In genomic region chr21:17699524-17700189, GRCh38 we compare ENCODE assay signal across 26 cellular contexts.
DNase-seq lines count a peak whose midpoint lies in the region; ATAC-seq and TF ChIP-seq lines count a peak whose summit lies in the region.
"Had no signal": no experiment of that assay in that cellular context is flagged by ENCODE, and none has a peak within 500 bp of the region (broad histone marks: within the 10 kb centered on the region; RNA-seq: fewer than 3 reads in every experiment).

No MANE protein-coding gene starts in this region.

- H3K27ac ChIP-seq in CD4-positive, alpha-beta T cell (ENCODE audit: low read depth, low read length): no peak overlapping the region
- H3K27ac ChIP-seq: 22Rv1, colonic mucosa, left ventricle myocardium inferior, SK-N-MC, stomach had no signal

- H3K9me3 ChIP-seq in CD4-positive, alpha-beta T cell (ENCODE audit: control insufficient read depth, low read length): no peaks in the 10 kb centered on the region
- H3K9me3 ChIP-seq: colonic mucosa, HAP-1, left ventricle myocardium inferior, MG63, mucosa of descending colon, stomach had no signal

- H3K27ac Mint-ChIP-seq in activated CD8-positive, alpha-beta memory T cell treated with anti-CD3 and anti-CD28 coated beads, Interleukin-2, amount 10 ng/mL, durations not matched to agents 7 days and 5 days: no peak overlapping the region
- H3K27ac Mint-ChIP-seq in CD4-positive, alpha-beta T cell: no peak overlapping the region
- H3K27ac Mint-ChIP-seq: activated naive CD8-positive, alpha-beta T cell treated with anti-CD3 and anti-CD28 coated beads, Interleukin-2, amount 10 ng/mL, durations not matched to agents 7 days and 5 days; activated T-helper 1 cell treated with anti-CD3 and anti-CD28 coated beads, Interleukin-12 subunit alpha, Interleukin-12 subunit beta, Interleukin-2, Interleukin-4 antibody, amounts not matched to agents 30 ng/mL and 10 ng/mL and 1 ng/mL, durations not matched to agents 14 hours and 24 hours and 36 hours; B cell; brain; IgD-negative memory B cell had no signal

- H3K27me3 Mint-ChIP-seq in activated CD8-positive, alpha-beta memory T cell treated with anti-CD3 and anti-CD28 coated beads, Interleukin-2, amount 10 ng/mL, durations not matched to agents 7 days and 5 days: no peaks in the 10 kb centered on the region
- H3K27me3 Mint-ChIP-seq in CD4-positive, alpha-beta T cell: no peaks in the 10 kb centered on the region
- H3K27me3 Mint-ChIP-seq: activated naive CD8-positive, alpha-beta T cell treated with anti-CD3 and anti-CD28 coated beads, Interleukin-2, amount 10 ng/mL, durations not matched to agents 7 days and 5 days; brain; IgD-negative memory B cell had no signal

- H3K9me3 Mint-ChIP-seq in activated CD8-positive, alpha-beta memory T cell treated with anti-CD3 and anti-CD28 coated beads, Interleukin-2, amount 10 ng/mL, durations not matched to agents 7 days and 5 days (ENCODE audit: low read depth): peaks cover 19% of the 10 kb centered on the region
- H3K9me3 Mint-ChIP-seq in CD4-positive, alpha-beta T cell: peaks cover 2% of the 10 kb centered on the region

- H3K36me3 Mint-ChIP-seq in activated CD8-positive, alpha-beta memory T cell treated with anti-CD3 and anti-CD28 coated beads, Interleukin-2, amount 10 ng/mL, durations not matched to agents 7 days and 5 days: peaks cover 32% of the 10 kb centered on the region
- H3K36me3 Mint-ChIP-seq in CD4-positive, alpha-beta T cell (ENCODE audit: low read depth): no peaks in the 10 kb centered on the region
- H3K36me3 Mint-ChIP-seq: brain had no signal

- CTCF ChIA-PET in activated CD8-positive, alpha-beta memory T cell treated with anti-CD3 and anti-CD28 coated beads, Interleukin-2, amount 10 ng/mL, durations not matched to agents 7 days and 5 days (lab: Charles Lee): interaction anchor here (0.7 to 1.9 kb wide), 3 partner anchors 10 to 224 kb away, joined by 3 to 6 read pairs (median 4); no protein-coding TSS in a partner anchor
- CTCF ChIA-PET in CD4-positive, alpha-beta T cell (lab: Charles Lee): interaction anchor here (0.6 kb wide), 1 partner anchor 557 kb away, joined by 3 read pairs; no protein-coding TSS in a partner anchor

- H3K27me3 ChIP-seq in CD4-positive, alpha-beta T cell (ENCODE audit: control insufficient read depth, insufficient read depth, low read length): no peaks in the 10 kb centered on the region
- H3K27me3 ChIP-seq: colonic mucosa, MG63, stomach had no signal

- TF ChIP-seq CTCF in CD4-positive, alpha-beta T cell (IDR thresholded peaks at IDR 0.05): no peak

- intact Hi-C loops in CD4-positive, alpha-beta T cell (cut with DNase I, micrococcal nuclease): loop anchor here in 1 of 2 experiments (2.0 kb wide), 1 partner anchor 67 kb away; no protein-coding TSS in a partner anchor
- intact Hi-C loops in left ventricle myocardium superior (cut with micrococcal nuclease): no loop called here

- POLR2A ChIA-PET in CD4-positive, alpha-beta T cell (lab: Charles Lee): no interaction called here

- H3K4me1 Mint-ChIP-seq in activated CD8-positive, alpha-beta memory T cell treated with anti-CD3 and anti-CD28 coated beads, Interleukin-2, amount 10 ng/mL, durations not matched to agents 7 days and 5 days: peaks cover 26% of the 10 kb centered on the region
- no peaks in the 10 kb centered on the region for H3K4me1 Mint-ChIP-seq in CD4-positive, alpha-beta T cell (ENCODE audit: low read depth)
- H3K4me1 Mint-ChIP-seq: B cell, brain had no signal

- DNase-seq in activated CD8-positive, alpha-beta memory T cell treated with anti-CD3 and anti-CD28 coated beads, Interleukin-2, amount 10 ng/mL, durations not matched to agents 7 days and 5 days: no peak
- DNase-seq in activated CD8-positive, alpha-beta memory T cell treated with anti-CD3 and anti-CD28 coated beads for 24 hours: no peak
- peak; percentile 10 for DNase-seq in kidney tubule cell (ENCODE audit: low spot score)
- DNase-seq in CD4-positive, alpha-beta T cell: no peak
- DNase-seq in left ventricle myocardium superior: no peak
- no peak for DNase-seq in SKM-1 treated with dmso at 0.1 percent for 144 hours (lab: John Stamatoyannopoulos, UW; ENCODE audit: unreplicated experiment)
- DNase-seq: activated CD4-positive, alpha-beta T cell treated with anti-CD3 and anti-CD28 coated beads for 1 hour; activated naive CD8-positive, alpha-beta T cell treated with anti-CD3 and anti-CD28 coated beads, Interleukin-2, amount 10 ng/mL, durations not matched to agents 7 days and 5 days; colonic mucosa; EL; head of caudate nucleus; left ventricle myocardium inferior; MG63; mucosa of descending colon; small intestine; stimulated activated CD4-positive, alpha-beta T cell treated with anti-CD3 and anti-CD28 coated beads, Interleukin-2, amount 100 ng/mL, for 48 hours; stomach had no signal

- H3K4me3 Mint-ChIP-seq in activated CD8-positive, alpha-beta memory T cell treated with anti-CD3 and anti-CD28 coated beads, Interleukin-2, amount 10 ng/mL, durations not matched to agents 7 days and 5 days: no peak overlapping the region
- no peak overlapping the region for H3K4me3 Mint-ChIP-seq in CD4-positive, alpha-beta T cell
- H3K4me3 Mint-ChIP-seq: activated naive CD8-positive, alpha-beta T cell treated with anti-CD3 and anti-CD28 coated beads, Interleukin-2, amount 10 ng/mL, durations not matched to agents 7 days and 5 days; activated T-helper 1 cell treated with anti-CD3 and anti-CD28 coated beads, Interleukin-12 subunit alpha, Interleukin-12 subunit beta, Interleukin-2, Interleukin-4 antibody, amounts not matched to agents 30 ng/mL and 10 ng/mL and 1 ng/mL, durations not matched to agents 14 hours and 24 hours and 36 hours; B cell; brain; IgD-negative memory B cell had no signal

- peak; percentile 27 for ATAC-seq in activated CD8-positive, alpha-beta memory T cell treated with anti-CD3 and anti-CD28 coated beads, Interleukin-2, amount 10 ng/mL, durations not matched to agents 7 days and 5 days
- ATAC-seq in GM21786 (IDR thresholded peaks at IDR 0.05; ENCODE audit: unreplicated experiment): peak; percentile 48
- ATAC-seq in HG03342 (IDR thresholded peaks at IDR 0.05; ENCODE audit: unreplicated experiment): peak; percentile 80
- ATAC-seq in CD4-positive, alpha-beta T cell (ENCODE audit: poor library complexity): no peak
- no peak for ATAC-seq in left ventricle myocardium superior
- ATAC-seq: mucosa of descending colon had no signal

Comparison
In these comparisons a context has a peak if more than half of its experiments do, and no peak if none do; other contexts are left out.
1. ATAC-seq: peak in activated CD8-positive, alpha-beta memory T cell treated with anti-CD3 and anti-CD28 coated beads, Interleukin-2, amount 10 ng/mL, durations not matched to agents 7 days and 5 days (single experiment), GM21786 (single experiment) and HG03342 (single experiment); none in CD4-positive, alpha-beta T cell (single experiment) and left ventricle myocardium superior (single experiment).